Comparison of ENCODE assay signal across 8 cellular contexts in the genomic region with DNA sequence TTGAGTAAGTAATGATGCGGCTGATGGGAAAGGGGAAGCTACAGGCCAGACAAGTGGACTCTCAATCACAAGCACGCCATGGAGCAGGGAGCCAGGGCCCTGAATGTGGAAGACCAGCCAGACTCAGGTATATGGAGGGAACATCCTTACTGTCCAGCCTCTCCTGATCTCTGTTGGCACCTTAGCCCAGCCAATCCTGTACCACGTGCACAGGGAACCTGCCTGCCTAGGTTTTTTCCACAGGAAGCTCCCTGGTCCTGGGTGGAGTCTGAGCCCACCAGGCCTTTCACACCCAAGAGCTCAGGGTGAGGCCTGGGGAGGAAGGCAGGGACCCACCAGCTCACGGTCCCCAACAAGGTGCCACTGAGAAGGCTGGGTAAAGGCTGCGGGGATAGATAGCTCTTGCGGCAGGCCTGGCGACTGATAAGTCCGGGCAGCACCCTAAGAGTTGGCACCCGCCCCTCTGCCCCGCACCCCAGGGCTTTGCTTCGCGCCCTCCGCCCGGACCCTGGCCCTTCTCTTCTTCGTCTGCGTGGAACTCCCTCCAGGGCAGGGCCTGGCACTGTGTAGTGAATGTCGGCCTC. TPM values are rescaled to one million over a fixed set of nuclear protein-coding genes. Genes with fewer than 3 reads are reported as not detected.
A peak's percentile ranks its signal among the peaks of the same experiment; 100 is the strongest.
DNase-seq lines count a peak whose midpoint lies in the region; ATAC-seq and TF ChIP-seq lines count a peak whose summit lies in the region.

No MANE protein-coding gene starts in this region.

- TF ChIP-seq CTCF in GM12864 (IDR thresholded peaks at IDR 0.05; ENCODE audit: low read depth, low read length, missing control alignments): no peak
- TF ChIP-seq CTCF in Loucy (conservative IDR thresholded peaks at IDR 0.05; ENCODE audit: low read length): no peak

- H3K9me2 ChIP-seq in Loucy (replicated peaks; ENCODE audit: low read depth, low read length): no peaks in the 10 kb centered on the region

- peak overlapping the region; percentile 95 for H3K4me3 Mint-ChIP-seq in dendritic cell treated with granulocyte-macrophage colony-stimulating factor and Interleukin-4, amounts not matched to agents 40 ng/mL and 50 ng/mL, for 4 days
- peak overlapping the region; percentile 91 to 98 (median 96) for H3K4me3 Mint-ChIP-seq in naive thymus-derived CD8-positive, alpha-beta T cell

- H3K4me1 ChIP-seq in Loucy (ENCODE audit: insufficient read depth, low read length, poor library complexity, severe bottlenecking): peaks cover 20% of the 10 kb centered on the region

- DNase-seq in GM12864 (ENCODE audit: low read depth): no peak
- DNase-seq in naive thymus-derived CD8-positive, alpha-beta T cell: peak in 3 of 10 donors; percentile 5 to 15 (median 12)
- DNase-seq in GDM1 (lab: John Stamatoyannopoulos, UW): no peak
- DNase-seq in midbrain (lab: John Stamatoyannopoulos, UW): no peak
- no peak for DNase-seq in SIG-M5 (lab: John Stamatoyannopoulos, UW)
- DNase-seq in DMS153 treated with DMSO at 0.1 percent for 48 hours (lab: John Stamatoyannopoulos, UW; ENCODE audit: unreplicated experiment): no peak

- H3K9me3 ChIP-seq in Loucy (ENCODE audit: insufficient read depth, low read depth, low read length): no peaks in the 10 kb centered on the region

- H3K9ac ChIP-seq in Loucy (ENCODE audit: low read depth, low read length, poor library complexity, severe bottlenecking): peak overlapping the region; percentile 98

- H3K4me3 ChIP-seq in GM12864 (ENCODE audit: low read depth, low read length) (peak overlapping the region; percentile 84), Loucy (ENCODE audit: low read length, poor library complexity, severe bottlenecking) (peak overlapping the region; percentile 88)

- H3F3A ChIP-seq in Loucy (ENCODE audit: low read depth): 0 out of 2 replicates have a peak, but pooled peaks cover 2% of the 10 kb centered on the region

- H3K27me3 Mint-ChIP-seq in dendritic cell treated with granulocyte-macrophage colony-stimulating factor and Interleukin-4, amounts not matched to agents 40 ng/mL and 50 ng/mL, for 4 days: peaks cover 18% of the 10 kb centered on the region
- H3K27me3 Mint-ChIP-seq in naive thymus-derived CD8-positive, alpha-beta T cell: no peaks in the 10 kb centered on the region

- ATAC-seq in naive thymus-derived CD8-positive, alpha-beta T cell: no peak

- H4K20me1 ChIP-seq in Loucy (ENCODE audit: insufficient read depth, low read length, poor library complexity, severe bottlenecking): peaks cover 13% of the 10 kb centered on the region

- peaks cover 45% of the 10 kb centered on the region for H3K36me3 Mint-ChIP-seq in dendritic cell treated with granulocyte-macrophage colony-stimulating factor and Interleukin-4, amounts not matched to agents 40 ng/mL and 50 ng/mL, for 4 days (ENCODE audit: low read depth)
- peaks cover 0 to 16% (median 0%) of the 10 kb centered on the region in 3 donors for H3K36me3 Mint-ChIP-seq in naive thymus-derived CD8-positive, alpha-beta T cell

- H3K9me3 Mint-ChIP-seq in dendritic cell treated with granulocyte-macrophage colony-stimulating factor and Interleukin-4, amounts not matched to agents 40 ng/mL and 50 ng/mL, for 4 days: no peaks in the 10 kb centered on the region
- no peaks in the 10 kb centered on the region for H3K9me3 Mint-ChIP-seq in naive thymus-derived CD8-positive, alpha-beta T cell

- peak overlapping the region; percentile 100 for H3K27ac Mint-ChIP-seq in dendritic cell treated with granulocyte-macrophage colony-stimulating factor and Interleukin-4, amounts not matched to agents 40 ng/mL and 50 ng/mL, for 4 days
- peak overlapping the region; percentile 92 to 99 (median 98) for H3K27ac Mint-ChIP-seq in naive thymus-derived CD8-positive, alpha-beta T cell

- H3K36me3 ChIP-seq in Loucy (ENCODE audit: insufficient read depth, low read length): peaks cover 18% of the 10 kb centered on the region; the same call in 1 of the 2 replicates

- peaks cover 41% of the 10 kb centered on the region for H3K79me2 ChIP-seq in Loucy (ENCODE audit: insufficient read depth, low read length)

- POLR2A ChIA-PET in naive thymus-derived CD8-positive, alpha-beta T cell (lab: Charles Lee): interaction anchor here (0.7 to 1.4 kb wide), 10 partner anchors 16 to 417 kb away, joined by 3 to 24 read pairs (median 3); a partner anchor contains a TSS

- no peaks in the 10 kb centered on the region for H3K27me3 ChIP-seq in Loucy (ENCODE audit: insufficient read depth, low read length, poor library complexity, severe bottlenecking)

- peaks cover 37% of the 10 kb centered on the region for H3K4me1 Mint-ChIP-seq in dendritic cell treated with granulocyte-macrophage colony-stimulating factor and Interleukin-4, amounts not matched to agents 40 ng/mL and 50 ng/mL, for 4 days (ENCODE audit: low read depth)
- peaks cover 16 to 49% (median 43%) of the 10 kb centered on the region in 4 donors for H3K4me1 Mint-ChIP-seq in naive thymus-derived CD8-positive, alpha-beta T cell

- peak overlapping the region; percentile 97 for H3K4me2 ChIP-seq in Loucy (ENCODE audit: low read depth, low read length, poor library complexity, severe bottlenecking)

- H2AFZ ChIP-seq in Loucy (ENCODE audit: low read length): peak overlapping the region; percentile 53; the same call in 1 of the 2 replicates

- intact Hi-C loops in dendritic cell treated with granulocyte-macrophage colony-stimulating factor and Interleukin-4, amounts not matched to agents 40 ng/mL and 50 ng/mL, for 4 days (cut with micrococcal nuclease): loop anchor here (5.0 kb wide), 1 partner anchor 201 kb away; a partner anchor contains a TSS

RNA-seq across cellular contexts. Expression of a gene that starts 0.9 kb away (rescaled TPM):
- total RNA-seq in naive thymus-derived CD8-positive, alpha-beta T cell: 100 to 1,000 TPM; 137 to 139 TPM
- polyA plus RNA-seq in naive thymus-derived CD8-positive, alpha-beta T cell: 100 to 1,000 TPM; 105 to 131 (median 114) TPM

RNA-seq across cellular contexts. Expression of a gene that starts 16.1 kb away (rescaled TPM):
- 10 to 100 TPM; 13.3 to 13.7 TPM for total RNA-seq in naive thymus-derived CD8-positive, alpha-beta T cell
- polyA plus RNA-seq in naive thymus-derived CD8-positive, alpha-beta T cell: 1 to 10 TPM in 1 of 3 donors, under 1 TPM in 2; 0.29 to 1.1 (median 0.74) TPM

RNA-seq across cellular contexts. Expression of a gene that starts 16.1 kb away (rescaled TPM):
- 10 to 100 TPM; 66.4 to 70.0 TPM for total RNA-seq in naive thymus-derived CD8-positive, alpha-beta T cell
- polyA plus RNA-seq in naive thymus-derived CD8-positive, alpha-beta T cell: 10 to 100 TPM in 2 of 3 donors, 1 to 10 TPM in 1; 8.8 to 20.4 (median 10.5) TPM

RNA-seq across cellular contexts. Expression of a gene that starts 46.3 kb away (rescaled TPM):
- total RNA-seq in naive thymus-derived CD8-positive, alpha-beta T cell: 1 to 10 TPM; 1.0 to 1.1 TPM
- polyA plus RNA-seq in naive thymus-derived CD8-positive, alpha-beta T cell: 1 to 10 TPM; 1.2 to 1.5 (median 1.2) TPM

RNA-seq across cellular contexts. Expression of a gene that starts 50.5 kb away (rescaled TPM):
- 10 to 100 TPM; 21.6 to 22.2 TPM for total RNA-seq in naive thymus-derived CD8-positive, alpha-beta T cell
- 10 to 100 TPM in 2 of 3 donors, 1 to 10 TPM in 1; 7.5 to 14.8 (median 12.3) TPM for polyA plus RNA-seq in naive thymus-derived CD8-positive, alpha-beta T cell
